In genomic region chr9:136345281-136346156, GRCh38 we compare ENCODE assay signal across 8 cellular contexts. TPM values are rescaled to one million over a fixed set of nuclear protein-coding genes. Genes with fewer than 3 reads are reported as not detected.
DNase-seq lines count a peak whose midpoint lies in the region; ATAC-seq, FAIRE-seq and TF ChIP-seq lines count a peak whose summit lies in the region.

No MANE protein-coding gene starts in this region.

- no peaks in the 10 kb centered on the region for H3K36me3 Mint-ChIP-seq in activated T-cell treated with anti-CD3 and anti-CD28 coated beads, Interleukin-2, amount 50 U/mL, for 4 hours (ENCODE audit: insufficient read depth)
- no peaks in the 10 kb centered on the region for H3K36me3 Mint-ChIP-seq in activated CD8-positive, alpha-beta memory T cell treated with anti-CD3 and anti-CD28 coated beads, Interleukin-2, amount 10 ng/mL, durations not matched to agents 7 days and 5 days

- H3K9ac ChIP-seq in HUES6 (ENCODE audit: low read length) (no peak overlapping the region), kidney (ENCODE audit: low read length in 2 of 2) (no peak overlapping the region)

- no peak for ATAC-seq in activated T-cell treated with anti-CD3 and anti-CD28 coated beads, Interleukin-2, amount 50 U/mL, for 4 hours
- no peak for ATAC-seq in activated CD8-positive, alpha-beta memory T cell treated with anti-CD3 and anti-CD28 coated beads, Interleukin-2, amount 10 ng/mL, durations not matched to agents 7 days and 5 days

- intact Hi-C loops in kidney (cut with DNase I): no loop called here

- no peaks in the 10 kb centered on the region for H3K27me3 Mint-ChIP-seq in activated T-cell treated with anti-CD3 and anti-CD28 coated beads, Interleukin-2, amount 50 U/mL, for 4 hours (ENCODE audit: low read depth)
- H3K27me3 Mint-ChIP-seq in activated CD8-positive, alpha-beta memory T cell treated with anti-CD3 and anti-CD28 coated beads, Interleukin-2, amount 10 ng/mL, durations not matched to agents 7 days and 5 days: no peaks in the 10 kb centered on the region

- H3K4me3 Mint-ChIP-seq in activated T-cell treated with anti-CD3 and anti-CD28 coated beads, Interleukin-2, amount 50 U/mL, for 4 hours: no peak overlapping the region
- H3K4me3 Mint-ChIP-seq in activated CD8-positive, alpha-beta memory T cell treated with anti-CD3 and anti-CD28 coated beads, Interleukin-2, amount 10 ng/mL, durations not matched to agents 7 days and 5 days: no peak overlapping the region

- peak overlapping the region; percentile 42; the same call in 1 of the 2 replicates for H3K27ac ChIP-seq in HUES6 (ENCODE audit: low read depth, low read length)
- H3K27ac ChIP-seq in kidney (ENCODE audit: low read depth in 2 of 2, low read length in 2 of 2): no peak overlapping the region
- H3K27ac ChIP-seq in suprapubic skin: no peak overlapping the region

- H3K4me3 ChIP-seq in HUES6 (ENCODE audit: low read depth, low read length) (no peak overlapping the region), kidney (ENCODE audit: low read length in 2 of 2) (no peak overlapping the region), suprapubic skin (peak overlapping the region; percentile 21)

- TF ChIP-seq POLR2A in suprapubic skin (IDR thresholded peaks at IDR 0.05): no peak

- no peak overlapping the region for H3K27ac Mint-ChIP-seq in activated CD8-positive, alpha-beta memory T cell treated with anti-CD3 and anti-CD28 coated beads, Interleukin-2, amount 10 ng/mL, durations not matched to agents 7 days and 5 days

- peaks cover 2% of the 10 kb centered on the region for H3K4me1 Mint-ChIP-seq in activated T-cell treated with anti-CD3 and anti-CD28 coated beads, Interleukin-2, amount 50 U/mL, for 4 hours (ENCODE audit: low read depth)
- no peaks in the 10 kb centered on the region for H3K4me1 Mint-ChIP-seq in activated CD8-positive, alpha-beta memory T cell treated with anti-CD3 and anti-CD28 coated beads, Interleukin-2, amount 10 ng/mL, durations not matched to agents 7 days and 5 days

- CTCF ChIA-PET in activated CD8-positive, alpha-beta memory T cell treated with anti-CD3 and anti-CD28 coated beads, Interleukin-2, amount 10 ng/mL, durations not matched to agents 7 days and 5 days (lab: Charles Lee): no interaction called here

- H3K9me3 ChIP-seq in HUES6 (ENCODE audit: control insufficient read depth, insufficient read depth, low read depth, low read length) (no peaks in the 10 kb centered on the region), kidney (ENCODE audit: control insufficient read depth in 1 of 2, low read length in 2 of 2) (no peaks in the 10 kb centered on the region), suprapubic skin (no peaks in the 10 kb centered on the region)

- no peak for TF ChIP-seq EP300 in suprapubic skin (IDR thresholded peaks at IDR 0.05)

- no peaks in the 10 kb centered on the region for H3K36me3 ChIP-seq in HUES6 (ENCODE audit: control insufficient read depth, insufficient read depth, low read length)
- H3K36me3 ChIP-seq in kidney (ENCODE audit: control insufficient read depth in 1 of 2, insufficient read depth in 2 of 2, low read length in 2 of 2): no peaks in the 10 kb centered on the region
- H3K36me3 ChIP-seq in suprapubic skin: peaks cover 9% of the 10 kb centered on the region

- DNase-seq in cerebellar cortex (ENCODE audit: low spot score) (peak; percentile 74), kidney (peak; percentile 89), suprapubic skin (ENCODE audit: low spot score in 2 of 2) (peak in 1 of 2 donors; percentile 88), NOMO-1 (lab: John Stamatoyannopoulos, UW; ENCODE audit: unreplicated experiment in 2 of 2) (no peak), activated gamma-delta T cell treated with Interleukin-2 at 50 U/mL for 16 hours (no peak)
- DNase-seq in activated T-cell treated with anti-CD3 and anti-CD28 coated beads, Interleukin-2, amount 50 U/mL, for 4 hours: no peak
- DNase-seq in activated CD8-positive, alpha-beta memory T cell treated with anti-CD3 and anti-CD28 coated beads, Interleukin-2, amount 10 ng/mL, durations not matched to agents 7 days and 5 days: no peak

- WGBS in suprapubic skin: 20% methylated on average over 17 of the region's 43 CpGs

- FAIRE-seq in kidney (lab: Jason Lieb, UNC): no peak

- H3K9me3 Mint-ChIP-seq in activated T-cell treated with anti-CD3 and anti-CD28 coated beads, Interleukin-2, amount 50 U/mL, for 4 hours: no peaks in the 10 kb centered on the region
- H3K9me3 Mint-ChIP-seq in activated CD8-positive, alpha-beta memory T cell treated with anti-CD3 and anti-CD28 coated beads, Interleukin-2, amount 10 ng/mL, durations not matched to agents 7 days and 5 days (ENCODE audit: low read depth): no peaks in the 10 kb centered on the region

- peaks cover 23% of the 10 kb centered on the region for H3K4me1 ChIP-seq in HUES6 (ENCODE audit: control insufficient read depth, insufficient read depth, low read length)
- peaks cover 0 to 16% of the 10 kb centered on the region in 2 donors for H3K4me1 ChIP-seq in kidney (ENCODE audit: control insufficient read depth in 1 of 2, insufficient read depth in 1 of 2, low read depth in 1 of 2, low read length in 2 of 2)
- H3K4me1 ChIP-seq in suprapubic skin: peaks cover 48% of the 10 kb centered on the region

- no peaks in the 10 kb centered on the region for H3K27me3 ChIP-seq in HUES6 (ENCODE audit: control insufficient read depth, insufficient read depth, low read length)
- H3K27me3 ChIP-seq in suprapubic skin: no peaks in the 10 kb centered on the region

- TF ChIP-seq CTCF in kidney (IDR thresholded peaks at IDR 0.05; ENCODE audit: borderline replicate concordance, extremely low read depth, insufficient read depth) (peak; percentile 23), suprapubic skin (IDR thresholded peaks at IDR 0.05) (peak; percentile 6 to 27)

RNA-seq across cellular contexts. Expression of gene DNLZ, which starts 18.0 kb away (rescaled TPM):
- 22.1 TPM for total RNA-seq in kidney
- 30.4 TPM for polyA plus RNA-seq in kidney (ENCODE audit: insufficient read depth, low read depth, low replicate concordance)
- 10 to 100 TPM; 11.3 to 46.4 (median 37.9) TPM for total RNA-seq in suprapubic skin
- 10 to 100 TPM; 75.5 to 82.7 (median 75.5) TPM for total RNA-seq in activated T-cell treated with anti-CD3 and anti-CD28 coated beads, Interleukin-2, amount 50 U/mL, for 4 hours
- total RNA-seq in activated CD8-positive, alpha-beta memory T cell treated with anti-CD3 and anti-CD28 coated beads, Interleukin-2, amount 10 ng/mL, durations not matched to agents 7 days and 5 days: 10 to 100 TPM; 22.4 to 23.7 TPM

RNA-seq across cellular contexts. Expression of gene GPSM1, which starts 18.2 kb away (rescaled TPM):
- total RNA-seq in kidney: 11.6 TPM
- 11.9 TPM for polyA plus RNA-seq in kidney (ENCODE audit: insufficient read depth, low read depth, low replicate concordance)
- total RNA-seq in suprapubic skin: 10 to 100 TPM; 11.5 to 14.6 (median 13.7) TPM
- 10 to 100 TPM; 12.8 to 13.6 (median 13.4) TPM for total RNA-seq in activated T-cell treated with anti-CD3 and anti-CD28 coated beads, Interleukin-2, amount 50 U/mL, for 4 hours
- total RNA-seq in activated CD8-positive, alpha-beta memory T cell treated with anti-CD3 and anti-CD28 coated beads, Interleukin-2, amount 10 ng/mL, durations not matched to agents 7 days and 5 days: 1 to 10 TPM; 4.5 to 6.7 TPM

RNA-seq across cellular contexts. Expression of gene CARD9, which starts 27.9 kb away (rescaled TPM):
- 7.0 TPM for total RNA-seq in kidney
- 1.5 TPM for polyA plus RNA-seq in kidney (ENCODE audit: insufficient read depth, low read depth, low replicate concordance)
- total RNA-seq in suprapubic skin: 1 to 10 TPM; 2.3 to 7.4 (median 3.3) TPM
- total RNA-seq in activated T-cell treated with anti-CD3 and anti-CD28 coated beads, Interleukin-2, amount 50 U/mL, for 4 hours: 1 to 10 TPM; 1.4 to 3.4 (median 2.4) TPM
- total RNA-seq in activated CD8-positive, alpha-beta memory T cell treated with anti-CD3 and anti-CD28 coated beads, Interleukin-2, amount 10 ng/mL, durations not matched to agents 7 days and 5 days: 1 to 10 TPM in 1 of 2 experiments, under 1 TPM in 1; 0.50 to 3.1 TPM

RNA-seq across cellular contexts. Expression of gene CCDC187, which starts 41.6 kb away (rescaled TPM):
- total RNA-seq in kidney: 2.3 TPM
- 0.84 TPM for polyA plus RNA-seq in kidney (ENCODE audit: insufficient read depth, low read depth, low replicate concordance)
- total RNA-seq in suprapubic skin: under 1 TPM in 2 of 4 donors, not detected in 2; 0.13 to 0.45 TPM
- total RNA-seq in activated T-cell treated with anti-CD3 and anti-CD28 coated beads, Interleukin-2, amount 50 U/mL, for 4 hours: under 1 TPM in 1 of 3 donors, not detected in 2; 0.11 TPM
- total RNA-seq in activated CD8-positive, alpha-beta memory T cell treated with anti-CD3 and anti-CD28 coated beads, Interleukin-2, amount 10 ng/mL, durations not matched to agents 7 days and 5 days: not detected

RNA-seq across cellular contexts. Expression of gene SNAPC4, which starts 54.5 kb away (rescaled TPM):
- total RNA-seq in kidney (11.0 TPM), suprapubic skin (10 to 100 TPM in 2 of 4 donors, 1 to 10 TPM in 2; 6.1 to 11.1 (median 9.8) TPM)
- polyA plus RNA-seq in kidney (ENCODE audit: insufficient read depth, low read depth, low replicate concordance): 3.2 TPM
- total RNA-seq in activated T-cell treated with anti-CD3 and anti-CD28 coated beads, Interleukin-2, amount 50 U/mL, for 4 hours: 10 to 100 TPM; 43.7 to 48.0 (median 44.5) TPM
- total RNA-seq in activated CD8-positive, alpha-beta memory T cell treated with anti-CD3 and anti-CD28 coated beads, Interleukin-2, amount 10 ng/mL, durations not matched to agents 7 days and 5 days: 10 to 100 TPM; 12.4 to 17.0 TPM

Comparison
In these comparisons a context has a peak if more than half of its experiments do, and no peak if none do; other contexts are left out.
1. DNase-seq: peak in cerebellar cortex (single experiment) and kidney (single experiment); none in NOMO-1 (0 of 2), activated T-cell treated with anti-CD3 and anti-CD28 coated beads, Interleukin-2, amount 50 U/mL, for 4 hours (single experiment), activated gamma-delta T cell treated with Interleukin-2 at 50 U/mL for 16 hours (single experiment) and activated CD8-positive, alpha-beta memory T cell treated with anti-CD3 and anti-CD28 coated beads, Interleukin-2, amount 10 ng/mL, durations not matched to agents 7 days and 5 days (single experiment).